In the genomic region with DNA sequence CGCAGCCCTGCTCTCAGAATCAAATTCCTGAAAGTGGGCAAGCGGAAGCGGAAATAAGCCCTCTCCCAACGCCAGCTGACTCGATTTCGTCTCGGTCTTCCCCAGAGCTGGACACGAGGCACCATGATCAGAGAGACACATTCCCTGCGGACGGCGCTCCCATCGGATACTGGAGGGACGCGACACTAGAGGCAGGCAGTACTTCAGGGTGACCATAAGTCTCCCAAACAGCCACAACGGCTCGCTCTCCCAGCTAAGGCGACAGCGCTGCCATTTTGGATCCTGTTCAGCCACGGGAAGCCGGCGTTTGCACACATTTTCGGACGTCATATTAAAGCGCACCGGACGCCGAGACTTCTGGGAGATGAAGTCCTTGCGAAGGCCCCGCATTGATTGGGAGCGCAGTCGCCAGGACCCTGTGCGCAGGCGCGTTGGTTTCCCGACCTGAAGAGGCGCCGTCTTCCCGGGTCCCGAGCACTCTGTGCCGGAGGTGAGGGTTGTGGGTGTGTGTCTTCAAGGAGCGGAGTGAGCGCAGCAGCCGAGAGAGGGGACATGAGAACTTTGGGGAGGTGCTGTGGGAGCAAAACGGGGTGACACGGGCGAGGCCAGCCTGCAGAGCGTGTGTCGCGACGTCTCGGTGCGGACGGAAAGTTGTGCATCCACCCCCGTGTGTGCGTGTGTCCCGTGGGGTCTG, we compare ENCODE assay signal across 8 cellular contexts. TPM values are rescaled to one million over a fixed set of nuclear protein-coding genes. Genes with fewer than 3 reads are reported as not detected.
A peak's percentile ranks its signal among the peaks of the same experiment; 100 is the strongest.
DNase-seq lines count a peak whose midpoint lies in the region; ATAC-seq and TF ChIP-seq lines count a peak whose summit lies in the region.

A gene (plus strand): TSS at position 439 of the 694 bp plus-strand sequence. CDS start 10,418 bp downstream, outside the sequence.

- peak; percentile 83 to 98 (median 96) for DNase-seq in C1 segment of cervical spinal cord (lab: John Stamatoyannopoulos, UW)
- DNase-seq in NCI-H526 (lab: John Stamatoyannopoulos, UW) = peak; percentile 96 to 99
- DNase-seq in activated CD4-positive, alpha-beta T cell treated with anti-CD3 and anti-CD28 coated beads, Interleukin-2, amount 10 ng/mL, durations not matched to agents 24 days and 14 days = peak; percentile 99
- DNase-seq in coronary artery (ENCODE audit: low spot score) = peak; percentile 98
- DNase-seq in stimulated activated CD4-positive, alpha-beta T cell treated with anti-CD3 and anti-CD28 coated beads, Interleukin-1b, Interleukin-23, amount 100 ng/mL, for 24 hours (ENCODE audit: low read depth in 4 of 4, low spot score in 1 of 4) = peak; percentile 93 to 98 (median 96)

- peak within 1 kb of the TSS; percentile 98 for H3K4me3 Mint-ChIP-seq in activated CD4-positive, alpha-beta T cell treated with anti-CD3 and anti-CD28 coated beads, Interleukin-2, amount 10 ng/mL, durations not matched to agents 24 days and 14 days

- H3K27me3 ChIP-seq in layer of hippocampus (ENCODE audit: control insufficient read depth, insufficient read depth, low read length) = no peaks in the 10 kb centered on the region

- H3K27ac ChIP-seq in coronary artery (peak within 1 kb of the TSS; percentile 73 to 92), layer of hippocampus (ENCODE audit: low read depth, low read length) (peak within 1 kb of the TSS; percentile 96)

- H3K36me3 Mint-ChIP-seq in activated CD4-positive, alpha-beta T cell treated with anti-CD3 and anti-CD28 coated beads, Interleukin-2, amount 10 ng/mL, durations not matched to agents 24 days and 14 days (ENCODE audit: low read depth) = peaks cover 12% of the 10 kb centered on the region

- peaks cover 24% of the 10 kb centered on the region for H3K4me1 Mint-ChIP-seq in activated CD4-positive, alpha-beta T cell treated with anti-CD3 and anti-CD28 coated beads, Interleukin-2, amount 10 ng/mL, durations not matched to agents 24 days and 14 days

- peaks cover 4% of the 10 kb centered on the region for H3K9me3 Mint-ChIP-seq in activated CD4-positive, alpha-beta T cell treated with anti-CD3 and anti-CD28 coated beads, Interleukin-2, amount 10 ng/mL, durations not matched to agents 24 days and 14 days

- ATAC-seq in GM19328 (IDR thresholded peaks at IDR 0.05; ENCODE audit: unreplicated experiment) (peak; percentile 92), HG03469 (IDR thresholded peaks at IDR 0.05; ENCODE audit: unreplicated experiment) (peak; percentile 91)

- TF ChIP-seq CTCF in coronary artery (IDR thresholded peaks at IDR 0.05) = no peak

- H3K27me3 Mint-ChIP-seq in activated CD4-positive, alpha-beta T cell treated with anti-CD3 and anti-CD28 coated beads, Interleukin-2, amount 10 ng/mL, durations not matched to agents 24 days and 14 days = no peaks in the 10 kb centered on the region

- H3K4me3 ChIP-seq in coronary artery = peak within 1 kb of the TSS; percentile 75

- intact Hi-C loops in activated CD4-positive, alpha-beta T cell treated with anti-CD3 and anti-CD28 coated beads, Interleukin-2, amount 10 ng/mL, durations not matched to agents 24 days and 14 days (cut with micrococcal nuclease) = loop anchor here (1.0 to 2.0 kb wide), 4 partner anchors 42 to 143 kb away; a partner anchor contains a TSS

- peak within 1 kb of the TSS; percentile 97 for H3K27ac Mint-ChIP-seq in activated CD4-positive, alpha-beta T cell treated with anti-CD3 and anti-CD28 coated beads, Interleukin-2, amount 10 ng/mL, durations not matched to agents 24 days and 14 days

RNA-seq across cellular contexts. Expression of the gene that starts here (rescaled TPM):
- 4.4 and 5.4 TPM in 2 replicates for total RNA-seq in activated CD4-positive, alpha-beta T cell treated with anti-CD3 and anti-CD28 coated beads, Interleukin-2, amount 10 ng/mL, durations not matched to agents 24 days and 14 days

Comparison
In these comparisons a context has a peak if more than half of its experiments do, and no peak if none do; other contexts are left out.
1. Peak in every context shown above with its lines: DNase-seq, ATAC-seq, H3K4me3 ChIP-seq and H3K27ac ChIP-seq.